ENCODE assay signal across 18 cellular contexts in genomic region chr5:1963941-1964451, GRCh38.
DNase-seq lines count a peak whose midpoint lies in the region; ATAC-seq and TF ChIP-seq lines count a peak whose summit lies in the region.
"Had no signal": no experiment of that assay in that cellular context is flagged by ENCODE, and none has a peak within 500 bp of the region (broad histone marks: within the 10 kb centered on the region; RNA-seq: fewer than 3 reads in every experiment).

No MANE protein-coding gene starts in this region.

- no peaks in the 10 kb centered on the region for H3K36me3 Mint-ChIP-seq in stimulated activated memory B cell treated with anti-CD40 and anti-IgM and Interleukin-4, amounts not matched to agents 10 μg/mL and 1 μg/mL and 100 μg/mL, for 72 hours
- H3K36me3 Mint-ChIP-seq: CD8-positive, alpha-beta T cell had no signal

- H3K27ac ChIP-seq in left ventricle myocardium inferior (replicated peaks) (no peak overlapping the region), colonic mucosa (no peak overlapping the region)
- H3K27ac ChIP-seq: BLaER1 treated with 17β-estradiol and CSF1 and Interleukin-3, amounts not matched to agents 10 nM and 100 nM; GM23248; HL-60 had no signal

- H3K27me3 ChIP-seq in left ventricle myocardium inferior (ENCODE audit: low read depth) (no peaks in the 10 kb centered on the region), colonic mucosa (no peaks in the 10 kb centered on the region)

- ATAC-seq in stimulated activated memory B cell treated with anti-CD40 and anti-IgM and Interleukin-4, amounts not matched to agents 10 μg/mL and 1 μg/mL and 100 μg/mL, for 72 hours = peak; percentile 26
- ATAC-seq: CD8-positive, alpha-beta T cell; HCT116 had no signal

- DNase-seq in cardiac septum (ENCODE audit: low spot score) = peak; percentile 20
- DNase-seq in left ventricle myocardium inferior = no peak
- DNase-seq in colonic mucosa = peak; percentile 9
- DNase-seq in islet precursor cell = peak; percentile 24
- no peak for DNase-seq in activated gamma-delta T cell treated with Interleukin-2 at 50 U/mL for 16 hours
- DNase-seq in activated effector memory CD4-positive, alpha-beta T cell treated with Interleukin-2 at 50 U/mL for 16 hours = no peak
- DNase-seq in stimulated activated CD4-positive, alpha-beta T cell treated with anti-CD3 and anti-CD28 coated beads, Interleukin-15, amount 100 ng/mL, for 24 hours = no peak
- DNase-seq: ACHN, COR-L47, DMS153, DMS79 treated with DMSO at 0.1 percent for 48 hours, EL, GM23248 had no signal

- H3K9me3 ChIP-seq in left ventricle myocardium inferior (replicated peaks) (no peaks in the 10 kb centered on the region), colonic mucosa (no peaks in the 10 kb centered on the region)
- H3K9me3 ChIP-seq: BLaER1 treated with 17β-estradiol and CSF1 and Interleukin-3, amounts not matched to agents 10 nM and 100 nM had no signal

- no peak overlapping the region for H3K27ac Mint-ChIP-seq in stimulated activated memory B cell treated with anti-CD40 and anti-IgM and Interleukin-4, amounts not matched to agents 10 μg/mL and 1 μg/mL and 100 μg/mL, for 72 hours
- H3K27ac Mint-ChIP-seq: CD8-positive, alpha-beta T cell had no signal

- no peaks in the 10 kb centered on the region for H3K9me3 Mint-ChIP-seq in stimulated activated memory B cell treated with anti-CD40 and anti-IgM and Interleukin-4, amounts not matched to agents 10 μg/mL and 1 μg/mL and 100 μg/mL, for 72 hours
- H3K9me3 Mint-ChIP-seq: CD8-positive, alpha-beta T cell had no signal

- H3K4me1 Mint-ChIP-seq in stimulated activated memory B cell treated with anti-CD40 and anti-IgM and Interleukin-4, amounts not matched to agents 10 μg/mL and 1 μg/mL and 100 μg/mL, for 72 hours = no peaks in the 10 kb centered on the region

- H3K4me3 Mint-ChIP-seq in stimulated activated memory B cell treated with anti-CD40 and anti-IgM and Interleukin-4, amounts not matched to agents 10 μg/mL and 1 μg/mL and 100 μg/mL, for 72 hours = no peak overlapping the region
- H3K4me3 Mint-ChIP-seq: CD8-positive, alpha-beta T cell had no signal

- H3K4me1 ChIP-seq in left ventricle myocardium inferior (no peaks in the 10 kb centered on the region), colonic mucosa (no peaks in the 10 kb centered on the region)

- H3K9ac ChIP-seq in colonic mucosa (ENCODE audit: low read depth in 2 of 2, low read length in 2 of 2) = no peak overlapping the region
- H3K9ac ChIP-seq: BLaER1 treated with 17β-estradiol and CSF1 and Interleukin-3, amounts not matched to agents 10 nM and 100 nM; GM23248 had no signal

- H3K27me3 Mint-ChIP-seq in stimulated activated memory B cell treated with anti-CD40 and anti-IgM and Interleukin-4, amounts not matched to agents 10 μg/mL and 1 μg/mL and 100 μg/mL, for 72 hours = no peaks in the 10 kb centered on the region

- TF ChIP-seq CTCF in left ventricle myocardium inferior (IDR thresholded peaks at IDR 0.05; ENCODE audit: borderline replicate concordance) (no peak), colonic mucosa (IDR thresholded peaks at IDR 0.05) (no peak)

- intact Hi-C loops in cardiac septum (cut with DNase I) (no loop called here), left ventricle myocardium inferior (cut with micrococcal nuclease) (no loop called here), colonic mucosa (cut with DNase I) (no loop called here)

- H3K4me3 ChIP-seq in left ventricle myocardium inferior = no peak overlapping the region
- H3K4me3 ChIP-seq in colonic mucosa = no peak overlapping the region
- H3K4me3 ChIP-seq: BLaER1 treated with 17β-estradiol and CSF1 and Interleukin-3, amounts not matched to agents 10 nM and 100 nM; GM23248 had no signal

- no peaks in the 10 kb centered on the region for H3K36me3 ChIP-seq in left ventricle myocardium inferior
- H3K36me3 ChIP-seq in colonic mucosa = no peaks in the 10 kb centered on the region
- H3K36me3 ChIP-seq: BLaER1 treated with 17β-estradiol and CSF1 and Interleukin-3, amounts not matched to agents 10 nM and 100 nM had no signal

Comparison
In these comparisons a context has a peak if more than half of its experiments do, and no peak if none do; other contexts are left out.
1. DNase-seq: peak in cardiac septum (single experiment), colonic mucosa (single experiment) and islet precursor cell (single experiment); none in left ventricle myocardium inferior (single experiment), activated gamma-delta T cell treated with Interleukin-2 at 50 U/mL for 16 hours (single experiment), activated effector memory CD4-positive, alpha-beta T cell treated with Interleukin-2 at 50 U/mL for 16 hours (single experiment) and stimulated activated CD4-positive, alpha-beta T cell treated with anti-CD3 and anti-CD28 coated beads, Interleukin-15, amount 100 ng/mL, for 24 hours (single experiment).